ENCODE assay signal across 16 cellular contexts in the genomic region with DNA sequence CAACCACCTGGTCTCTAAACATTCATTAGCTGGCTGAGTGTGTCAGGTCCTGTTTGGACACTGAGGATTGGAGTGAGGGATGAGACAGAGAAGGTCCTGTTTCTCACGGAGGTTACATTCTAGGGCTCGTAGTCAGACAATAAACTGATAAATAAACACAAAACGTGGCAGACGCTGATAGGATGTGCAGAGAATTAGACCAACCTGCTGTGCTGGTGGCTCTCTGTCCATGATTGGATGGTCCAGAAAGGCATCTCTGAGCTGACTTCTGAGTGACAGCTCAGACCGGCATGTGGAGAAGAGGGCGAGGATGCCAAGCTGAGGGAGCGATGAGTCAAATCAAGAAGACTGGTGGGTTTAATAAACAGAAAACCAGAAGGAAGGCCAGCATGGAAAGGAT.
DNase-seq lines count a peak whose midpoint lies in the region; TF ChIP-seq lines count a peak whose summit lies in the region.
"Had no signal": no experiment of that assay in that cellular context is flagged by ENCODE, and none has a peak within 500 bp of the region (broad histone marks: within the 10 kb centered on the region; RNA-seq: fewer than 3 reads in every experiment).

No MANE protein-coding gene starts in this region.

- intact Hi-C loops in testis (cut with DNase I; ENCODE audit: low total_unique reads): no loop called here

- H3K18ac ChIP-seq in mesenchymal stem cell (ENCODE audit: low read depth in 1 of 2, low read length in 2 of 2): peak overlapping the region in 1 of 2 experiments; percentile 50

- no peak overlapping the region for H2BK120ac ChIP-seq in mesenchymal stem cell (ENCODE audit: low read depth, low read length)

- WGBS in mesenchymal stem cell: 13% methylated on average over 6 of the region's 7 CpGs
- WGBS in testis, 2 donors: 65 to 70% methylated on average over 7 of the region's 7 CpGs

- no peak overlapping the region for H3K4ac ChIP-seq in mesenchymal stem cell (ENCODE audit: low read depth in 1 of 2, low read length in 2 of 2)

- no peaks in the 10 kb centered on the region for H3K4me1 ChIP-seq in mesenchymal stem cell (ENCODE audit: control insufficient read depth, insufficient read depth, low read depth, low read length)
- H3K4me1 ChIP-seq in testis: no peaks in the 10 kb centered on the region
- H3K4me1 ChIP-seq: upper lobe of left lung had no signal

- no peak overlapping the region for H3K23ac ChIP-seq in mesenchymal stem cell (ENCODE audit: low read length in 2 of 2)

- no peak overlapping the region for H2AK5ac ChIP-seq in mesenchymal stem cell (ENCODE audit: low read length, severe bottlenecking)

- no peak overlapping the region for H3K14ac ChIP-seq in mesenchymal stem cell (ENCODE audit: low read length in 2 of 2)

- no peak overlapping the region for H2AFZ ChIP-seq in mesenchymal stem cell (ENCODE audit: low read depth, low read length)

- H3K9me3 ChIP-seq in WERI-Rb-1 (ENCODE audit: severe bottlenecking): peaks cover 2% of the 10 kb centered on the region
- H3K9me3 ChIP-seq in mesenchymal stem cell (ENCODE audit: control insufficient read depth, low read length): no peaks in the 10 kb centered on the region
- no peaks in the 10 kb centered on the region for H3K9me3 ChIP-seq in testis
- H3K9me3 ChIP-seq: upper lobe of left lung had no signal

- no peak overlapping the region for H3K9ac ChIP-seq in mesenchymal stem cell (ENCODE audit: low read length)

- H2BK5ac ChIP-seq in mesenchymal stem cell (ENCODE audit: low read depth, low read length, poor library complexity, severe bottlenecking): no peak overlapping the region

- H3K4me2 ChIP-seq in mesenchymal stem cell (ENCODE audit: low read length, poor library complexity, severe bottlenecking): no peak overlapping the region

- H4K91ac ChIP-seq in mesenchymal stem cell (ENCODE audit: low read length): no peak overlapping the region

- H3K4me3 ChIP-seq in LNCaP clone FGC (ENCODE audit: low read depth, low read length) (no peak overlapping the region), WERI-Rb-1 (ENCODE audit: low read depth, low read length) (peak overlapping the region; percentile 27), mesenchymal stem cell (ENCODE audit: insufficient read depth in 1 of 2, low read depth in 1 of 2, low read length in 2 of 2) (no peak overlapping the region), testis (no peak overlapping the region)
- H3K4me3 ChIP-seq: upper lobe of left lung had no signal

- H3K27ac ChIP-seq in WERI-Rb-1 (no peak overlapping the region), mesenchymal stem cell (ENCODE audit: low read length, poor library complexity, severe bottlenecking) (no peak overlapping the region), testis (no peak overlapping the region)
- H3K27ac ChIP-seq: upper lobe of left lung had no signal

- TF ChIP-seq CTCF in LNCaP clone FGC (IDR thresholded peaks at IDR 0.05; ENCODE audit: control insufficient read depth, extremely low read depth, insufficient read depth) (no peak), WERI-Rb-1 (IDR thresholded peaks at IDR 0.05; ENCODE audit: low read depth, low read length) (no peak), testis (IDR thresholded peaks at IDR 0.05) (no peak)

- peak overlapping the region in 1 of 2 experiments; percentile 7 for H2BK12ac ChIP-seq in mesenchymal stem cell (ENCODE audit: low read length in 2 of 2)

- no peaks in the 10 kb centered on the region for H3K79me1 ChIP-seq in mesenchymal stem cell (replicated peaks; ENCODE audit: low read length, poor library complexity, severe bottlenecking)

- no peaks in the 10 kb centered on the region for H3K27me3 ChIP-seq in WERI-Rb-1 (ENCODE audit: insufficient read depth, low read depth, severe bottlenecking)
- no peaks in the 10 kb centered on the region for H3K27me3 ChIP-seq in mesenchymal stem cell (ENCODE audit: control insufficient read depth in 1 of 2, insufficient read depth in 1 of 2, low read length in 2 of 2)
- no peaks in the 10 kb centered on the region for H3K27me3 ChIP-seq in testis
- H3K27me3 ChIP-seq: upper lobe of left lung had no signal

- no peak overlapping the region for H4K8ac ChIP-seq in mesenchymal stem cell (ENCODE audit: low read length)

- TF ChIP-seq POLR2A in testis (IDR thresholded peaks at IDR 0.05): no peak

- peak; percentile 27 for DNase-seq in COR-L47 (lab: John Stamatoyannopoulos, UW)
- peak; percentile 25 for DNase-seq in LNCaP clone FGC (ENCODE audit: low read depth)
- DNase-seq in WERI-Rb-1: peak; percentile 53
- peak; percentile 99 for DNase-seq in mesenchymal stem cell
- no peak for DNase-seq in NCI-H1048 (lab: John Stamatoyannopoulos, UW)
- no peak for DNase-seq in testis
- no peak for DNase-seq in activated naive CD4-positive, alpha-beta T cell treated with Interleukin-2 at 50 U/mL for 16 hours
- DNase-seq in GOT3 (lab: John Stamatoyannopoulos, UW): no peak
- DNase-seq: activated naive CD8-positive, alpha-beta T cell treated with anti-CD3 and anti-CD28 coated beads for 36 hours; GF-D8; KBM-7; left colon; naive thymus-derived CD8-positive, alpha-beta T cell; NCI-H187; stimulated activated CD4-positive, alpha-beta T cell treated with anti-CD3 and anti-CD28 coated beads, Interleukin-1b, Interleukin-23, amount 100 ng/mL, for 48 hours; upper lobe of left lung had no signal

- no peaks in the 10 kb centered on the region for H3K36me3 ChIP-seq in WERI-Rb-1
- H3K36me3 ChIP-seq in mesenchymal stem cell (ENCODE audit: control insufficient read depth in 1 of 2, insufficient read depth in 2 of 2, low read depth in 1 of 2, low read length in 2 of 2): no peaks in the 10 kb centered on the region
- no peaks in the 10 kb centered on the region for H3K36me3 ChIP-seq in testis (ENCODE audit: low read depth, missing control alignments)
- H3K36me3 ChIP-seq: upper lobe of left lung had no signal

- no peak overlapping the region for H2BK15ac ChIP-seq in mesenchymal stem cell (ENCODE audit: low read depth, poor library complexity, severe bottlenecking)

Comparison
In these comparisons a context has a peak if more than half of its experiments do, and no peak if none do; other contexts are left out.
1. DNase-seq: peak in COR-L47 (single experiment), LNCaP clone FGC (single experiment), WERI-Rb-1 (single experiment) and mesenchymal stem cell (single experiment); none in NCI-H1048 (single experiment), testis (single experiment), activated naive CD4-positive, alpha-beta T cell treated with Interleukin-2 at 50 U/mL for 16 hours (single experiment) and GOT3 (single experiment).